ENCODE assay signal across 21 cellular contexts in genomic region chr2:191026377-191026776, GRCh38. TPM values are rescaled to one million over a fixed set of nuclear protein-coding genes. Genes with fewer than 3 reads are reported as not detected.
DNase-seq lines count a peak whose midpoint lies in the region; ATAC-seq and TF ChIP-seq lines count a peak whose summit lies in the region.
"Had no signal": no experiment of that assay in that cellular context is flagged by ENCODE, and none has a peak within 500 bp of the region (broad histone marks: within the 10 kb centered on the region; RNA-seq: fewer than 3 reads in every experiment).

No MANE protein-coding gene starts in this region.

- peaks cover 1 to 3% of the 10 kb centered on the region in 2 donors for H3K9me3 Mint-ChIP-seq in activated T-cell treated with anti-CD3 and anti-CD28 coated beads, Interleukin-2, amount 50 U/mL, for 72 hours
- no peaks in the 10 kb centered on the region for H3K9me3 Mint-ChIP-seq in endodermal cell

- 48 to 67% methylated on average over 1 to 2 of the region's 2 CpGs for WGBS in endodermal cell (ENCODE audit: insufficient coverage in 1 of 2, insufficient read length in 1 of 2), 2 experiments

- no peaks in the 10 kb centered on the region for H3K36me3 ChIP-seq in endodermal cell (ENCODE audit: control insufficient read depth, insufficient read depth, low read length)
- H3K36me3 ChIP-seq: BE2C, heart right ventricle, SJSA1, suprapubic skin had no signal

- H3K4me3 Mint-ChIP-seq in activated T-cell treated with anti-CD3 and anti-CD28 coated beads, Interleukin-2, amount 50 U/mL, for 72 hours = no peak overlapping the region
- H3K4me3 Mint-ChIP-seq in endodermal cell (no peak overlapping the region), T-helper 17 cell (no peak overlapping the region)

- no peak overlapping the region for H3K4me3 ChIP-seq in endodermal cell (ENCODE audit: low read length)
- H3K4me3 ChIP-seq: heart right ventricle, SJSA1, suprapubic skin had no signal

- no peak overlapping the region for H3K27ac ChIP-seq in endodermal cell (ENCODE audit: low read depth, low read length)
- H3K27ac ChIP-seq: epithelial cell of prostate, SJSA1, suprapubic skin had no signal

- ATAC-seq in activated T-cell treated with anti-CD3 and anti-CD28 coated beads, Interleukin-2, amount 50 U/mL, for 72 hours (replicated peaks in 1 of 2) = peak; percentile 21 to 23
- peak; percentile 19 for ATAC-seq in stimulated activated naive CD8-positive, alpha-beta T cell treated with anti-CD3 and anti-CD28 coated beads, Interleukin-15, Interleukin-2, amounts not matched to agents 100 U/mL and 50 U/mL, for 24 hours
- ATAC-seq in T-helper 17 cell = no peak
- ATAC-seq: heart right ventricle had no signal

- peaks cover 15 to 17% of the 10 kb centered on the region in 2 donors for H3K36me3 Mint-ChIP-seq in activated T-cell treated with anti-CD3 and anti-CD28 coated beads, Interleukin-2, amount 50 U/mL, for 72 hours (ENCODE audit: insufficient read depth in 2 of 2)
- H3K36me3 Mint-ChIP-seq in endodermal cell (ENCODE audit: low read depth) (no peaks in the 10 kb centered on the region), T-helper 17 cell (ENCODE audit: low read depth) (peaks cover 3% of the 10 kb centered on the region)

- H3K27me3 Mint-ChIP-seq in activated T-cell treated with anti-CD3 and anti-CD28 coated beads, Interleukin-2, amount 50 U/mL, for 72 hours (ENCODE audit: low read depth) = no peaks in the 10 kb centered on the region
- H3K27me3 Mint-ChIP-seq in endodermal cell (ENCODE audit: insufficient read depth) = no peaks in the 10 kb centered on the region
- H3K27me3 Mint-ChIP-seq in T-helper 17 cell = no peaks in the 10 kb centered on the region

- H3K9ac ChIP-seq in endodermal cell (ENCODE audit: extremely low read depth, low read length, poor library complexity, severe bottlenecking) = no peak overlapping the region

- peak in 1 of 2 donors; percentile 24 for DNase-seq in activated T-cell treated with anti-CD3 and anti-CD28 coated beads, Interleukin-2, amount 50 U/mL, for 72 hours
- no peak for DNase-seq in activated T-cell treated with anti-CD3 and anti-CD28 coated beads, Interleukin-2, amount 50 U/mL, for 48 hours
- peak; percentile 62 for DNase-seq in M059J (ENCODE audit: low read depth)
- DNase-seq in endodermal cell = peak; percentile 37
- no peak for DNase-seq in stimulated activated naive CD8-positive, alpha-beta T cell treated with anti-CD3 and anti-CD28 coated beads, Interleukin-15, Interleukin-2, amounts not matched to agents 100 U/mL and 50 U/mL, for 24 hours
- no peak for DNase-seq in stimulated activated CD4-positive, alpha-beta T cell treated with anti-CD3 and anti-CD28 coated beads, Interleukin-4, amount 100 ng/mL, for 24 hours
- DNase-seq in T-helper 17 cell = no peak
- DNase-seq in NCI-H82 treated with DMSO at 0.1 percent for 48 hours (lab: John Stamatoyannopoulos, UW; ENCODE audit: unreplicated experiment) = no peak
- DNase-seq: activated CD8-positive, alpha-beta memory T cell treated with anti-CD3 and anti-CD28 coated beads, Interleukin-2, amount 50 U/mL, for 4 hours; BE2C; Calu3; heart right ventricle; left colon; mesendoderm; NCI-H1048; NCI-H187; NCI-H526; T-helper 2 cell had no signal

- H3K4me1 Mint-ChIP-seq in activated T-cell treated with anti-CD3 and anti-CD28 coated beads, Interleukin-2, amount 50 U/mL, for 72 hours (ENCODE audit: low read depth) = peaks cover 65% of the 10 kb centered on the region
- peaks cover 19% of the 10 kb centered on the region for H3K4me1 Mint-ChIP-seq in endodermal cell
- peaks cover 17% of the 10 kb centered on the region for H3K4me1 Mint-ChIP-seq in T-helper 17 cell

- no peak for TF ChIP-seq CTCF in endodermal cell (conservative IDR thresholded peaks at IDR 0.05)

- H3K9me3 ChIP-seq in endodermal cell (ENCODE audit: control insufficient read depth, low read length) (no peaks in the 10 kb centered on the region), T-helper 17 cell (ENCODE audit: control insufficient read depth, low read length, poor library complexity, severe bottlenecking) (no peaks in the 10 kb centered on the region)
- H3K9me3 ChIP-seq: BE2C, heart right ventricle, SJSA1, suprapubic skin had no signal

- no peaks in the 10 kb centered on the region for H3K27me3 ChIP-seq in endodermal cell (ENCODE audit: control insufficient read depth, insufficient read depth, low read length, poor library complexity, severe bottlenecking)
- H3K27me3 ChIP-seq: BE2C, SJSA1, suprapubic skin had no signal

- peaks cover 12% of the 10 kb centered on the region for H3K4me1 ChIP-seq in endodermal cell (ENCODE audit: control insufficient read depth, insufficient read depth, low read length)
- H3K4me1 ChIP-seq: BE2C had no signal

- no peak overlapping the region for H3K27ac Mint-ChIP-seq in activated T-cell treated with anti-CD3 and anti-CD28 coated beads, Interleukin-2, amount 50 U/mL, for 72 hours
- H3K27ac Mint-ChIP-seq in endodermal cell = no peak overlapping the region
- H3K27ac Mint-ChIP-seq in T-helper 17 cell = no peak overlapping the region

RNA-seq across cellular contexts. Expression of gene STAT1, which starts 12.4 kb away (rescaled TPM):
- 100 to 1,000 TPM; 441 to 563 TPM for total RNA-seq in activated T-cell treated with anti-CD3 and anti-CD28 coated beads, Interleukin-2, amount 50 U/mL, for 72 hours
- total RNA-seq in M059J (2014; rRNA removed; shearing (Covaris generic)) = 386 and 537 TPM in 2 replicates
- total RNA-seq in endodermal cell (10 to 100 TPM; 48.3 to 74.4 TPM), T-helper 17 cell (10 to 100 TPM; 80.7 to 86.4 TPM)
- 41.6 TPM for polyA plus RNA-seq in endodermal cell (2013, experiment 1 of 2)
- polyA plus RNA-seq in endodermal cell (2013, experiment 2 of 2) = 42.0 TPM

Comparison
In these comparisons a context has a peak if more than half of its experiments do, and no peak if none do; other contexts are left out.
1. DNase-seq: peak in M059J (single experiment) and endodermal cell (single experiment); none in activated T-cell treated with anti-CD3 and anti-CD28 coated beads, Interleukin-2, amount 50 U/mL, for 48 hours (0 of 2), stimulated activated naive CD8-positive, alpha-beta T cell treated with anti-CD3 and anti-CD28 coated beads, Interleukin-15, Interleukin-2, amounts not matched to agents 100 U/mL and 50 U/mL, for 24 hours (single experiment), stimulated activated CD4-positive, alpha-beta T cell treated with anti-CD3 and anti-CD28 coated beads, Interleukin-4, amount 100 ng/mL, for 24 hours (single experiment), T-helper 17 cell (0 of 3) and NCI-H82 treated with DMSO at 0.1 percent for 48 hours (single experiment).